In genomic region chrX:49246541-49246940, GRCh38 we compare ENCODE assay signal across 26 cellular contexts. TPM values are rescaled to one million over a fixed set of nuclear protein-coding genes. Genes with fewer than 3 reads are reported as not detected.
DNase-seq lines count a peak whose midpoint lies in the region; ATAC-seq, FAIRE-seq and TF ChIP-seq lines count a peak whose summit lies in the region.
"Had no signal": no experiment of that assay in that cellular context is flagged by ENCODE, and none has a peak within 500 bp of the region (broad histone marks: within the 10 kb centered on the region; RNA-seq: fewer than 3 reads in every experiment).

No MANE protein-coding gene starts in this region.

- H3K4me1 ChIP-seq in kidney (ENCODE audit: control insufficient read depth in 1 of 2, insufficient read depth in 1 of 2, low read depth in 1 of 2, low read length in 2 of 2), result no peaks in the 10 kb centered on the region
- H3K4me1 ChIP-seq: BLaER1 had no signal

- H3K4me3 Mint-ChIP-seq in T-helper 2 cell treated with Interferon-gamma antibody and Interleukin-4, amounts not matched to agents 5 μg/mL and 100 μg/mL, for 36 hours, result no peak overlapping the region
- H3K4me3 Mint-ChIP-seq in activated T-cell treated with anti-CD3 and anti-CD28 coated beads, Interleukin-2, amount 50 U/mL, for 72 hours, result no peak overlapping the region
- H3K4me3 Mint-ChIP-seq: B cell; CD4-positive, alpha-beta T cell; CD8-positive, alpha-beta memory T cell; GM23338; H9 had no signal

- no peak for ATAC-seq in activated T-cell treated with anti-CD3 and anti-CD28 coated beads, Interleukin-2, amount 50 U/mL, for 72 hours (replicated peaks in 1 of 2)
- no peak for ATAC-seq in HG03565 (IDR thresholded peaks at IDR 0.05; ENCODE audit: unreplicated experiment)
- ATAC-seq: GM12878, GM23338, HCT116 had no signal

- FAIRE-seq in kidney (lab: Jason Lieb, UNC), result no peak
- FAIRE-seq: A204.1, D721Med, GM12878, GM18507 had no signal

- no peak overlapping the region for H3K4me3 ChIP-seq in kidney (ENCODE audit: low read length in 2 of 2)
- H3K4me3 ChIP-seq: BLaER1, GM12878, GM23338 had no signal

- DNase-seq in T-helper 2 cell treated with Interferon-gamma antibody and Interleukin-4, amounts not matched to agents 5 μg/mL and 100 μg/mL, for 36 hours (ENCODE audit: low spot score), result no peak
- DNase-seq in T-helper 2 cell, result no peak
- DNase-seq in activated T-cell treated with anti-CD3 and anti-CD28 coated beads, Interleukin-2, amount 50 U/mL, for 72 hours, result no peak
- no peak for DNase-seq in activated T-cell treated with anti-CD3 and anti-CD28 coated beads, Interleukin-2, amount 50 U/mL, for 1 hour
- peak; percentile 56 for DNase-seq in kidney
- no peak for DNase-seq in RWPE1 (ENCODE audit: low spot score)
- DNase-seq: CD4-positive, alpha-beta T cell; CD8-positive, alpha-beta memory T cell; DMS 273 treated with DMSO at 0.1 percent for 48 hours; DMS79; EL; GDM1; H9 had no signal

- intact Hi-C loops in kidney (cut with DNase I), result no loop called here

- TF ChIP-seq CTCF in kidney (IDR thresholded peaks at IDR 0.05; ENCODE audit: borderline replicate concordance, extremely low read depth, insufficient read depth) (no peak), RWPE1 (conservative IDR thresholded peaks at IDR 0.05; ENCODE audit: low read depth) (no peak)

- H3K9me3 Mint-ChIP-seq in T-helper 2 cell treated with Interferon-gamma antibody and Interleukin-4, amounts not matched to agents 5 μg/mL and 100 μg/mL, for 36 hours, result no peaks in the 10 kb centered on the region
- no peaks in the 10 kb centered on the region for H3K9me3 Mint-ChIP-seq in activated T-cell treated with anti-CD3 and anti-CD28 coated beads, Interleukin-2, amount 50 U/mL, for 72 hours
- H3K9me3 Mint-ChIP-seq: CD4-positive, alpha-beta T cell; CD8-positive, alpha-beta memory T cell; GM23338 had no signal

- no peaks in the 10 kb centered on the region for H3K27me3 Mint-ChIP-seq in T-helper 2 cell treated with Interferon-gamma antibody and Interleukin-4, amounts not matched to agents 5 μg/mL and 100 μg/mL, for 36 hours (ENCODE audit: low read depth)
- no peaks in the 10 kb centered on the region for H3K27me3 Mint-ChIP-seq in activated T-cell treated with anti-CD3 and anti-CD28 coated beads, Interleukin-2, amount 50 U/mL, for 72 hours (ENCODE audit: low read depth)
- H3K27me3 Mint-ChIP-seq: B cell; CD4-positive, alpha-beta T cell had no signal

- peaks cover 0 to 4% of the 10 kb centered on the region in 2 donors for H3K36me3 ChIP-seq in kidney (ENCODE audit: control insufficient read depth in 1 of 2, insufficient read depth in 2 of 2, low read length in 2 of 2)

- CTCF ChIA-PET in RWPE1 (lab: Yijun Ruan, JAX), result no interaction called here

- no peaks in the 10 kb centered on the region for H3K9me3 ChIP-seq in kidney (ENCODE audit: control insufficient read depth in 1 of 2, low read length in 2 of 2)
- H3K9me3 ChIP-seq: BLaER1 had no signal

- peaks cover 30% of the 10 kb centered on the region for H3K36me3 Mint-ChIP-seq in T-helper 2 cell treated with Interferon-gamma antibody and Interleukin-4, amounts not matched to agents 5 μg/mL and 100 μg/mL, for 36 hours (ENCODE audit: low read depth)
- H3K36me3 Mint-ChIP-seq in activated T-cell treated with anti-CD3 and anti-CD28 coated beads, Interleukin-2, amount 50 U/mL, for 72 hours (ENCODE audit: insufficient read depth in 2 of 2), result peaks cover 4 to 6% of the 10 kb centered on the region in 2 donors

- peak overlapping the region; percentile 52 for H3K27ac Mint-ChIP-seq in T-helper 2 cell treated with Interferon-gamma antibody and Interleukin-4, amounts not matched to agents 5 μg/mL and 100 μg/mL, for 36 hours
- H3K27ac Mint-ChIP-seq in activated T-cell treated with anti-CD3 and anti-CD28 coated beads, Interleukin-2, amount 50 U/mL, for 72 hours, result peak overlapping the region; percentile 13
- H3K27ac Mint-ChIP-seq: B cell; CD4-positive, alpha-beta T cell; GM23338; H9 had no signal

- POLR2A ChIA-PET in RWPE1 (lab: Yijun Ruan, JAX; ENCODE audit: low non-redundant PET), result no interaction called here

- no peak overlapping the region for H3K9ac ChIP-seq in kidney (ENCODE audit: low read length in 2 of 2)
- H3K9ac ChIP-seq: BLaER1 had no signal

- peaks cover 2% of the 10 kb centered on the region for H3K4me1 Mint-ChIP-seq in T-helper 2 cell treated with Interferon-gamma antibody and Interleukin-4, amounts not matched to agents 5 μg/mL and 100 μg/mL, for 36 hours (ENCODE audit: low read depth)
- peaks cover 8% of the 10 kb centered on the region for H3K4me1 Mint-ChIP-seq in activated T-cell treated with anti-CD3 and anti-CD28 coated beads, Interleukin-2, amount 50 U/mL, for 72 hours (ENCODE audit: low read depth)
- H3K4me1 Mint-ChIP-seq: B cell, GM23338, H9 had no signal

- H3K27ac ChIP-seq in kidney (ENCODE audit: low read depth in 2 of 2, low read length in 2 of 2) (no peak overlapping the region), RWPE1 (no peak overlapping the region)
- H3K27ac ChIP-seq: 22Rv1, BLaER1, C4-2B had no signal

RNA-seq across cellular contexts. Expression of gene CCDC22, which starts 11.3 kb away (rescaled TPM):
- 10 to 100 TPM; 24.5 to 27.2 TPM for total RNA-seq in activated T-cell treated with anti-CD3 and anti-CD28 coated beads, Interleukin-2, amount 50 U/mL, for 72 hours
- 18.5 TPM for total RNA-seq in kidney
- 13.4 TPM for polyA plus RNA-seq in kidney (ENCODE audit: insufficient read depth, low read depth, low replicate concordance)

RNA-seq across cellular contexts. Expression of gene CACNA1F, which starts 13.4 kb away (rescaled TPM):
- 1 to 10 TPM; 3.4 to 4.1 TPM for total RNA-seq in activated T-cell treated with anti-CD3 and anti-CD28 coated beads, Interleukin-2, amount 50 U/mL, for 72 hours
- total RNA-seq in kidney, result 0.25 TPM
- polyA plus RNA-seq in kidney (ENCODE audit: insufficient read depth, low read depth, low replicate concordance), result 0.15 TPM
- total RNA-seq: H4 had no signal
- polyA plus RNA-seq: AG04450; CD8-positive, alpha-beta memory T cell had no signal

RNA-seq across cellular contexts. Expression of gene FOXP3, which starts 18.0 kb away (rescaled TPM):
- 10 to 100 TPM; 16.7 to 22.8 TPM for total RNA-seq in activated T-cell treated with anti-CD3 and anti-CD28 coated beads, Interleukin-2, amount 50 U/mL, for 72 hours
- total RNA-seq in kidney, result 2.0 TPM
- 0.45 TPM for polyA plus RNA-seq in kidney (ENCODE audit: insufficient read depth, low read depth, low replicate concordance)
- total RNA-seq: B cell, H4 had no signal

RNA-seq across cellular contexts. Expression of gene PPP1R3F, which starts 23.1 kb away (rescaled TPM):
- total RNA-seq in activated T-cell treated with anti-CD3 and anti-CD28 coated beads, Interleukin-2, amount 50 U/mL, for 72 hours, result 10 to 100 TPM in 1 of 2 donors, 1 to 10 TPM in 1; 9.8 to 16.1 TPM
- total RNA-seq in kidney, result 4.5 TPM
- 5.1 TPM for polyA plus RNA-seq in kidney (ENCODE audit: insufficient read depth, low read depth, low replicate concordance)

RNA-seq across cellular contexts. Expression of gene SYP, which starts 46.5 kb away (rescaled TPM):
- total RNA-seq in activated T-cell treated with anti-CD3 and anti-CD28 coated beads, Interleukin-2, amount 50 U/mL, for 72 hours, result 10 to 100 TPM in 1 of 2 donors, 1 to 10 TPM in 1; 8.7 to 15.9 TPM
- 4.0 TPM for total RNA-seq in kidney
- polyA plus RNA-seq in kidney (ENCODE audit: insufficient read depth, low read depth, low replicate concordance), result 7.2 TPM
